In genomic region chr17:2406903-2407790, GRCh38 we compare ENCODE assay signal across 8 cellular contexts. TPM values are rescaled to one million over a fixed set of nuclear protein-coding genes. Genes with fewer than 3 reads are reported as not detected.
DNase-seq lines count a peak whose midpoint lies in the region; ATAC-seq and TF ChIP-seq lines count a peak whose summit lies in the region.

No MANE protein-coding gene starts in this region.

- TF ChIP-seq CTCF in left ventricle myocardium inferior (IDR thresholded peaks at IDR 0.05; ENCODE audit: borderline replicate concordance) (no peak), smooth muscle cell (IDR thresholded peaks at IDR 0.05; ENCODE audit: borderline replicate concordance, insufficient read depth, poor library complexity, severe bottlenecking) (no peak), OCI-LY7 (conservative IDR thresholded peaks at IDR 0.05; ENCODE audit: low read length) (no peak)

- no peak overlapping the region for H3K4me3 ChIP-seq in left ventricle myocardium inferior
- H3K4me3 ChIP-seq in smooth muscle cell = no peak overlapping the region
- no peak overlapping the region for H3K4me3 ChIP-seq in OCI-LY7 (ENCODE audit: low read depth, low read length, poor library complexity, severe bottlenecking)

- intact Hi-C loops in left ventricle myocardium inferior (cut with micrococcal nuclease) (no loop called here), OCI-LY7 (cut with micrococcal nuclease; ENCODE audit: unreplicated experiment) (no loop called here)

- BruUV-seq in OCI-LY7 (replicated peaks; lab: Mats Ljungman, UMichigan) = no TSS peak

- peak overlapping the region; percentile 16 for H3K4me3 Mint-ChIP-seq in activated T-helper 17 cell treated with anti-CD3 and anti-CD28 coated beads, Interleukin-2, amount 50 U/mL, for 72 hours

- H3K9ac ChIP-seq in smooth muscle cell (ENCODE audit: low read depth) = peak overlapping the region; percentile 84

- H3K9me3 ChIP-seq in left ventricle myocardium inferior (replicated peaks) (no peaks in the 10 kb centered on the region), smooth muscle cell (replicated peaks; ENCODE audit: low read depth) (no peaks in the 10 kb centered on the region), OCI-LY7 (ENCODE audit: low read length) (no peaks in the 10 kb centered on the region)

- H3K36me3 Mint-ChIP-seq in activated T-helper 17 cell treated with anti-CD3 and anti-CD28 coated beads, Interleukin-2, amount 50 U/mL, for 72 hours (ENCODE audit: low read depth) = peaks cover 9% of the 10 kb centered on the region

- peaks cover 18% of the 10 kb centered on the region for H3F3A ChIP-seq in smooth muscle cell (ENCODE audit: low read depth)

- H3K4me1 ChIP-seq in left ventricle myocardium inferior (peaks cover 59% of the 10 kb centered on the region), smooth muscle cell (ENCODE audit: low read depth) (peaks cover 28% of the 10 kb centered on the region), OCI-LY7 (ENCODE audit: insufficient read depth, low read length, poor library complexity, severe bottlenecking) (peaks cover 9% of the 10 kb centered on the region)

- H4K20me1 ChIP-seq in smooth muscle cell (ENCODE audit: low read depth) = no peaks in the 10 kb centered on the region
- no peaks in the 10 kb centered on the region for H4K20me1 ChIP-seq in OCI-LY7 (ENCODE audit: insufficient read depth, low read length)

- POLR2A ChIA-PET in OCI-LY7 (lab: Charles Lee) = no interaction called here

- DNase-seq in H4 (ENCODE audit: low spot score) = peak; percentile 74
- DNase-seq in left ventricle myocardium inferior = peak; percentile 58
- peak; percentile 21 for DNase-seq in smooth muscle cell (lab: John Stamatoyannopoulos, UW; ENCODE audit: unreplicated experiment)
- no peak for DNase-seq in OCI-LY7 (ENCODE audit: low spot score)
- no peak for DNase-seq in NCI-H1105 treated with DMSO at 0.1 percent for 48 hours (lab: John Stamatoyannopoulos, UW)
- DNase-seq in NAMALWA (ENCODE audit: low spot score) = no peak
- no peak for DNase-seq in cerebellar nuclear complex (lab: John Stamatoyannopoulos, UW)

- H3K79me2 ChIP-seq in smooth muscle cell (ENCODE audit: low read depth) (no peaks in the 10 kb centered on the region), OCI-LY7 (ENCODE audit: insufficient read depth, low read depth, low read length) (no peaks in the 10 kb centered on the region)

- no peak overlapping the region for H2AFZ ChIP-seq in smooth muscle cell (ENCODE audit: low read depth)
- H2AFZ ChIP-seq in OCI-LY7 (ENCODE audit: low read length) = no peak overlapping the region

- H3K27ac ChIP-seq in left ventricle myocardium inferior (replicated peaks) (peak overlapping the region; percentile 99), smooth muscle cell (ENCODE audit: low read depth) (peak overlapping the region; percentile 98), OCI-LY7 (ENCODE audit: low read depth, low read length, poor library complexity, severe bottlenecking) (no peak overlapping the region)

- H3K36me3 ChIP-seq in left ventricle myocardium inferior (no peaks in the 10 kb centered on the region), smooth muscle cell (ENCODE audit: low read depth) (no peaks in the 10 kb centered on the region), OCI-LY7 (ENCODE audit: insufficient read depth, low read length) (peaks cover 9% of the 10 kb centered on the region)

- no peaks in the 10 kb centered on the region for H3K27me3 ChIP-seq in left ventricle myocardium inferior (ENCODE audit: low read depth)
- H3K27me3 ChIP-seq in smooth muscle cell (ENCODE audit: low read depth) = no peaks in the 10 kb centered on the region

- H3K27ac Mint-ChIP-seq in activated T-helper 17 cell treated with anti-CD3 and anti-CD28 coated beads, Interleukin-2, amount 50 U/mL, for 72 hours = peak overlapping the region; percentile 66

- H3K4me2 ChIP-seq in smooth muscle cell = peak overlapping the region; percentile 70
- H3K4me2 ChIP-seq in OCI-LY7 (ENCODE audit: low read length) = no peak overlapping the region

- 20% methylated on average over 15 of the region's 15 CpGs for WGBS in smooth muscle cell (ENCODE audit: low lambda C conversion rate)

- no peaks in the 10 kb centered on the region for H3K27me3 Mint-ChIP-seq in activated T-helper 17 cell treated with anti-CD3 and anti-CD28 coated beads, Interleukin-2, amount 50 U/mL, for 72 hours

- CTCF ChIA-PET in OCI-LY7 (lab: Charles Lee; ENCODE audit: unreplicated experiment) = no interaction called here

- peak; percentile 83 for ATAC-seq in activated T-helper 17 cell treated with anti-CD3 and anti-CD28 coated beads, Interleukin-2, amount 50 U/mL, for 72 hours (replicated peaks)

- peaks cover 16% of the 10 kb centered on the region for H3K4me1 Mint-ChIP-seq in activated T-helper 17 cell treated with anti-CD3 and anti-CD28 coated beads, Interleukin-2, amount 50 U/mL, for 72 hours

- H3K9me3 Mint-ChIP-seq in activated T-helper 17 cell treated with anti-CD3 and anti-CD28 coated beads, Interleukin-2, amount 50 U/mL, for 72 hours = no peaks in the 10 kb centered on the region

- H3K9me2 ChIP-seq in OCI-LY7 (ENCODE audit: insufficient read depth, low read length) = no peaks in the 10 kb centered on the region

RNA-seq across cellular contexts. Expression of gene MNT, which starts 6.3 kb away (rescaled TPM):
- 0.39 and 1.5 TPM in 2 replicates for total RNA-seq in H4 (2014; rRNA removed; shearing (Covaris generic))
- 10 to 100 TPM; 28.7 to 33.2 TPM for total RNA-seq in activated T-helper 17 cell treated with anti-CD3 and anti-CD28 coated beads, Interleukin-2, amount 50 U/mL, for 72 hours
- total RNA-seq in left ventricle myocardium inferior (9.9 TPM), smooth muscle cell (7.5 and 12.8 TPM in 2 replicates), OCI-LY7 (2022) (58.7 and 60.0 TPM in 2 replicates)
- polyA plus RNA-seq in smooth muscle cell = 5.7 and 9.0 TPM in 2 replicates
- total RNA-seq in OCI-LY7 (2014; rRNA removed; shearing (Covaris generic)) = 17.7 and 22.2 TPM in 2 replicates

Comparison
In these comparisons a context has a peak if more than half of its experiments do, and no peak if none do; other contexts are left out.
1. DNase-seq: peak in H4 (single experiment), left ventricle myocardium inferior (single experiment) and smooth muscle cell (single experiment); none in OCI-LY7 (single experiment), NCI-H1105 treated with DMSO at 0.1 percent for 48 hours (single experiment), NAMALWA (single experiment) and cerebellar nuclear complex (0 of 2).